ENCODE assay signal across 2 cellular contexts in the genomic region with DNA sequence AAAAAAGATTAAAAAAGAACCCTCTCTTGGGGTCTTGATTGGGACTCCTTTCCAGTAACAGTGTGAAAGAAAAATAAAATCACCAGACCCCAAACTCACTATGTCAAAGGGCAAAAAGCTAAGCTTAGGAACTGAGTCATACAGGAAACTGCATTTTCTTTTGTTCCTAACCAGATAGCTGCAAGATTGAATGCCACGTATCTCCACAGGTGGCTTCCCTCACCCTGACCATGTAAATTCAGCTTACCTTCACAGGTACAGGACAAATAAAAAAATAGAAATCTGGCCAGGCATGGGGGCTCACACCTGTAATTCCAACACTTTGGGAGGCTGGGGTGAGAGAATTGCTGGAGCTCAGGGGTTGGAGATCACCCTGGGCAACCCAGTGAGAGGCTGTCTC.
TF ChIP-seq lines count a peak whose summit lies in the region.

No MANE protein-coding gene starts in this region.

TF ChIP-seq in GM23338, 12 proteins besides CTCF, POLR2A, EP300 and RAD21:
- no peak for TF ChIP-seq ZNF331 (CRISPR knock-in tag; IDR thresholded peaks at IDR 0.05; ENCODE audit: low read depth)

TF ChIP-seq in endothelial cell of umbilical vein, 7 proteins besides CTCF, POLR2A, EP300 and RAD21:
- no peak for TF ChIP-seq EZH2 (IDR thresholded peaks at IDR 0.05; ENCODE audit: borderline replicate concordance, low read depth, low read length, severe bottlenecking)
- no peak for TF ChIP-seq GATA2 (IDR thresholded peaks at IDR 0.05; ENCODE audit: insufficient read depth, insufficient read length, low read depth, low read length)
- peak; percentile 42 for TF ChIP-seq JUN (IDR thresholded peaks at IDR 0.05; ENCODE audit: borderline replicate concordance, insufficient read depth, insufficient read length, low read depth)
- no peak for TF ChIP-seq MYC (IDR thresholded peaks at IDR 0.05; ENCODE audit: low read depth, low read length)
- TF ChIP-seq MAX (IDR thresholded peaks at IDR 0.05; ENCODE audit: insufficient read depth, insufficient read length): no peak
- TF ChIP-seq POLR2AphosphoS5 (IDR thresholded peaks at IDR 0.05; ENCODE audit: insufficient read depth, low read depth, low read length): no peak
- peak; percentile 56 for TF ChIP-seq FOS (IDR thresholded peaks at IDR 0.05; ENCODE audit: borderline replicate concordance, insufficient read depth, low read length)
